1 cellular context compared by ENCODE assay signal in genomic region chr19:55583897-55584296, GRCh38. TPM values are rescaled to one million over a fixed set of nuclear protein-coding genes. Genes with fewer than 3 reads are reported as not detected.
"Had no signal": no experiment of that assay in that cellular context is flagged by ENCODE, and none has a peak within 500 bp of the region (broad histone marks: within the 10 kb centered on the region; RNA-seq: fewer than 3 reads in every experiment).

No MANE protein-coding gene starts in this region.

RNA-seq across cellular contexts. Expression of gene SBK3, which starts 38.6 kb away (rescaled TPM):
- total RNA-seq: PC-3 had no signal
